8 cellular contexts compared by ENCODE assay signal in genomic region chr21:37368536-37369279, GRCh38. TPM values are rescaled to one million over a fixed set of nuclear protein-coding genes. Genes with fewer than 3 reads are reported as not detected.
A peak's percentile ranks its signal among the peaks of the same experiment; 100 is the strongest.
DNase-seq lines count a peak whose midpoint lies in the region; ATAC-seq and TF ChIP-seq lines count a peak whose summit lies in the region.

No MANE protein-coding gene starts in this region.

- peak overlapping the region; percentile 84 for H3K4me3 Mint-ChIP-seq in activated naive CD8-positive, alpha-beta T cell treated with anti-CD3 and anti-CD28 coated beads, Interleukin-2, amount 10 ng/mL, durations not matched to agents 7 days and 5 days

- intact Hi-C loops in tibial artery (cut with DNase I; ENCODE audit: low total_unique reads), result loop anchor here (5.0 to 10.0 kb wide), 2 partner anchors 86 to 194 kb away; no protein-coding TSS in a partner anchor

- no peaks in the 10 kb centered on the region for H3K9me3 Mint-ChIP-seq in activated naive CD8-positive, alpha-beta T cell treated with anti-CD3 and anti-CD28 coated beads, Interleukin-2, amount 10 ng/mL, durations not matched to agents 7 days and 5 days

- DNase-seq in AG10803 (ENCODE audit: low read depth) (peak; percentile 40), HL-60 (ENCODE audit: low read depth in 1 of 2, low spot score in 1 of 2) (no peak), kidney tubule cell (ENCODE audit: low spot score) (peak; percentile 82), tibial artery (no peak), D341Med (ENCODE audit: low spot score) (no peak), nucleus accumbens (lab: John Stamatoyannopoulos, UW) (no peak)
- DNase-seq in activated naive CD8-positive, alpha-beta T cell treated with anti-CD3 and anti-CD28 coated beads, Interleukin-2, amount 10 ng/mL, durations not matched to agents 7 days and 5 days, result no peak

- ATAC-seq in activated naive CD8-positive, alpha-beta T cell treated with anti-CD3 and anti-CD28 coated beads, Interleukin-2, amount 10 ng/mL, durations not matched to agents 7 days and 5 days (ENCODE audit: low read depth), result no peak
- ATAC-seq in GM21360 (IDR thresholded peaks at IDR 0.05; ENCODE audit: unreplicated experiment), result no peak

- H3K4me3 ChIP-seq in AG10803 (ENCODE audit: low read length) (peak overlapping the region; percentile 85), HL-60 (replicated peaks; ENCODE audit: insufficient read depth, low read length) (peak overlapping the region; percentile 63), tibial artery (peak overlapping the region; percentile 96)

- H3K4me1 ChIP-seq in tibial artery, result peaks cover 0 to 57% (median 22%) of the 10 kb centered on the region in 4 donors

- peaks cover 4% of the 10 kb centered on the region for H3K36me3 Mint-ChIP-seq in activated naive CD8-positive, alpha-beta T cell treated with anti-CD3 and anti-CD28 coated beads, Interleukin-2, amount 10 ng/mL, durations not matched to agents 7 days and 5 days

- H3K27ac ChIP-seq in HL-60 (replicated peaks) (peak overlapping the region; percentile 69), tibial artery (peak overlapping the region; percentile 100)

- POLR2A ChIA-PET in activated naive CD8-positive, alpha-beta T cell treated with anti-CD3 and anti-CD28 coated beads, Interleukin-2, amount 10 ng/mL, durations not matched to agents 7 days and 5 days (lab: Charles Lee), result interaction anchor here (0.9 to 3.1 kb wide), 8 partner anchors 13 to 202 kb away, joined by 3 to 25 read pairs (median 4); partner anchors contain the start of gene VPS26C

- no peaks in the 10 kb centered on the region for H3K27me3 ChIP-seq in HL-60 (ENCODE audit: insufficient read depth, poor library complexity, severe bottlenecking)
- no peaks in the 10 kb centered on the region for H3K27me3 ChIP-seq in tibial artery

- no peaks in the 10 kb centered on the region for H3K36me3 ChIP-seq in tibial artery

- no peaks in the 10 kb centered on the region for H3K9me3 ChIP-seq in tibial artery

- H3K27me3 Mint-ChIP-seq in activated naive CD8-positive, alpha-beta T cell treated with anti-CD3 and anti-CD28 coated beads, Interleukin-2, amount 10 ng/mL, durations not matched to agents 7 days and 5 days, result no peaks in the 10 kb centered on the region

- H3K4me1 Mint-ChIP-seq in activated naive CD8-positive, alpha-beta T cell treated with anti-CD3 and anti-CD28 coated beads, Interleukin-2, amount 10 ng/mL, durations not matched to agents 7 days and 5 days, result peaks cover 54% of the 10 kb centered on the region

- no peak for TF ChIP-seq CTCF in AG10803 (conservative IDR thresholded peaks at IDR 0.05; ENCODE audit: low read length)
- TF ChIP-seq CTCF in HL-60 (IDR thresholded peaks at IDR 0.05; ENCODE audit: insufficient read depth, low read length), result no peak
- TF ChIP-seq CTCF in tibial artery (IDR thresholded peaks at IDR 0.05), result no peak

- H3K27ac Mint-ChIP-seq in activated naive CD8-positive, alpha-beta T cell treated with anti-CD3 and anti-CD28 coated beads, Interleukin-2, amount 10 ng/mL, durations not matched to agents 7 days and 5 days, result peak overlapping the region; percentile 87

RNA-seq across cellular contexts. Expression of gene DYRK1A, which starts 2.1 kb away (rescaled TPM):
- 100 to 1,000 TPM; 109 to 122 TPM for total RNA-seq in activated naive CD8-positive, alpha-beta T cell treated with anti-CD3 and anti-CD28 coated beads, Interleukin-2, amount 10 ng/mL, durations not matched to agents 7 days and 5 days

Comparison
In these comparisons a context has a peak if more than half of its experiments do, and no peak if none do; other contexts are left out.
1. DNase-seq: peak in AG10803 (single experiment) and kidney tubule cell (single experiment); none in HL-60 (0 of 2), activated naive CD8-positive, alpha-beta T cell treated with anti-CD3 and anti-CD28 coated beads, Interleukin-2, amount 10 ng/mL, durations not matched to agents 7 days and 5 days (single experiment), tibial artery (0 of 2), D341Med (single experiment) and nucleus accumbens (0 of 56).
2. Peak in every context shown above with its lines, with median percentiles within 50 percentile points of each other: H3K4me3 ChIP-seq.